ENCODE assay signal across 1 cellular context in genomic region chr12:109286252-109286651, GRCh38.
TF ChIP-seq lines count a peak whose summit lies in the region.

No MANE protein-coding gene starts in this region.

TF ChIP-seq in SK-N-SH, 30 proteins besides CTCF, POLR2A, EP300 and RAD21 (continued from another document):
- TF ChIP-seq FOXM1 (IDR thresholded peaks at IDR 0.05; ENCODE audit: low read depth) (no peak), MAX (IDR thresholded peaks at IDR 0.05; ENCODE audit: low read depth) (no peak), TAF1 (IDR thresholded peaks at IDR 0.05; ENCODE audit: borderline replicate concordance, low read depth, low read length) (no peak), CHD2 (IDR thresholded peaks at IDR 0.05; ENCODE audit: low read length, partially characterized antibody) (no peak), ZBTB33 (IDR thresholded peaks at IDR 0.05; ENCODE audit: borderline replicate concordance, low read depth) (no peak), TCF12 (IDR thresholded peaks at IDR 0.05) (no peak)
